In the genomic region with DNA sequence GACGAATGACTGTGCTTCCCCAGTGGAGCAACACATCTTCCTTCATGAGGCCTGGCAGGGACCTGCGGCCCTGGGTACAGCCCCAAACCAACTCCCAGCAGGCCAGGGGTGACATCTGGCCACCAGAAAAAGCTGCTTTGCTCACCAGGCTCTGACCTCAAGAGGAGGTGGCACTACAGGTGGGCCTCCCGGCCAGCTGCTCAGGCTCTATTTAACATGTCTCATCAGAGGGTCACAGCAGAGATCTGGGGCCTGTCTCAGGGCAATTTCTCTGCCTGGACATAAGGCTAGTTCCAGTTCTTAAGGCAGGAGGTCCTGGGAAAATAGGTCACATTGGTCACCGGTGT, we compare ENCODE assay signal across 14 cellular contexts.
"Had no signal": no experiment of that assay in that cellular context is flagged by ENCODE, and none has a peak within 500 bp of the region (broad histone marks: within the 10 kb centered on the region; RNA-seq: fewer than 3 reads in every experiment).

No MANE protein-coding gene starts in this region.

- ATAC-seq: K562, SK-N-SH treated with all-trans-retinoic acid at 6 μM for 48 hours had no signal

- H3K27me3 Mint-ChIP-seq: IgD-negative memory B cell had no signal

- H3K4me3 Mint-ChIP-seq: IgD-negative memory B cell had no signal

- H3K27ac Mint-ChIP-seq: IgD-negative memory B cell had no signal

- H3K4me1 Mint-ChIP-seq: IgD-negative memory B cell had no signal

- DNase-seq: Kasumi-1, MM.1S, NCI-H1092 treated with DMSO at 0.1 percent for 48 hours, NCI-H1436 treated with DMSO at 0.1 percent for 48 hours, NCI-H1694, NCI-H187 treated with DMSO at 0.1 percent for 48 hours, NCI-H2029 treated with DMSO at 0.1 percent for 48 hours, NCI-H2107, NCI-H2227 treated with DMSO at 0.1 percent for 48 hours, SHP77, T-helper 1 cell had no signal
